11 cellular contexts compared by ENCODE assay signal in the genomic region with DNA sequence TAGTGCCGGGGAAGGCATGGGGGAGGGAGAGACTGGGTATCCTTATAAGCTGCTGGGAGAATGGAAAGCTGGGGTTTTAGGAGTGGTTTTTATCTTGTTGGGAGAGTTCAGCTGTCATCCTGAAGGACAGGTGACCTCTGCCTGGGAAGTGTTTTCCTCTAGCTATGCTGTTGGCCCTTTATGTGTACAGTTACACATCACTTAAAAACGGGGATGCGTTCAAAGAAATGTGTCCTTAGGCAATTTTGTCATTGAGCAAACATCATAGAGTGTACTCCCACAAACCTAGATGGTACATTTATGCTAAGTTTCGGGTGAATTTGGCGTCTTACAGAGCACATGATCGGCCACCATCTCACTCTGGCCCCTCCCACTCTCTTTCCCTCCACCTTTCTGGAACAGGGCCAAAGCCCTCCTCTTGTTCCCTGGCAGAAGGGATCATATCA.
A peak's percentile ranks its signal among the peaks of the same experiment; 100 is the strongest.
DNase-seq lines count a peak whose midpoint lies in the region; ATAC-seq, FAIRE-seq and TF ChIP-seq lines count a peak whose summit lies in the region.
"Had no signal": no experiment of that assay in that cellular context is flagged by ENCODE, and none has a peak within 500 bp of the region (broad histone marks: within the 10 kb centered on the region; RNA-seq: fewer than 3 reads in every experiment).

No MANE protein-coding gene starts in this region.

- no peaks in the 10 kb centered on the region for H3K9me3 ChIP-seq in SK-N-MC (ENCODE audit: low read depth, low read length)
- H3K9me3 ChIP-seq in psoas muscle = no peaks in the 10 kb centered on the region
- H3K9me3 ChIP-seq: spleen had no signal

- H3K4me3 ChIP-seq in SK-N-MC (no peak overlapping the region), fibroblast of villous mesenchyme (ENCODE audit: low read depth, low read length) (no peak overlapping the region), psoas muscle (no peak overlapping the region)
- H3K4me3 ChIP-seq: spleen had no signal

- TF ChIP-seq CTCF in fibroblast of villous mesenchyme (IDR thresholded peaks at IDR 0.05; ENCODE audit: insufficient read depth, low read depth, low read length) (no peak), psoas muscle (IDR thresholded peaks at IDR 0.05) (no peak)

- no peaks in the 10 kb centered on the region for H3K4me1 ChIP-seq in psoas muscle
- H3K4me1 ChIP-seq: spleen had no signal

- DNase-seq in Right ventricle myocardium inferior (ENCODE audit: missing footprints) (no peak), Right ventricle myocardium superior (no peak), SK-N-MC (ENCODE audit: low read depth, low spot score) (no peak), fibroblast of villous mesenchyme (ENCODE audit: low read depth) (peak; percentile 38), urothelium cell line (ENCODE audit: low spot score) (peak; percentile 40), D341Med (ENCODE audit: low spot score) (no peak), psoas muscle (no peak)
- DNase-seq: activated B cell treated with CpG ODN at 0.5 μM for 24 hours; spleen; stimulated activated CD8-positive, alpha-beta memory T cell treated with anti-CD3 and anti-CD28 coated beads, Interleukin-4, amount 100 ng/mL, for 48 hours had no signal

- intact Hi-C loops in Right ventricle myocardium inferior (cut with DNase I) = no loop called here
- intact Hi-C loops in Right ventricle myocardium superior (cut with DNase I) = no loop called here
- intact Hi-C loops in psoas muscle (cut with DNase I) = no loop called here

- no peak for FAIRE-seq in urothelium cell line (lab: Jason Lieb, UNC)

- peak; percentile 24 for ATAC-seq in Right ventricle myocardium inferior
- ATAC-seq in Right ventricle myocardium superior (ENCODE audit: poor library complexity) = no peak
- no peak for ATAC-seq in GM18498 (IDR thresholded peaks at IDR 0.05; ENCODE audit: unreplicated experiment)
- no peak for ATAC-seq in psoas muscle

- H3K36me3 ChIP-seq in SK-N-MC (ENCODE audit: insufficient read depth, low read length) (no peaks in the 10 kb centered on the region), psoas muscle (ENCODE audit: insufficient read depth in 1 of 2, low read depth in 1 of 2) (no peaks in the 10 kb centered on the region)
- H3K36me3 ChIP-seq: spleen had no signal

- H3K27ac ChIP-seq in SK-N-MC (peak overlapping the region; percentile 68; the same call in 1 of the 2 replicates), psoas muscle (no peak overlapping the region)
- H3K27ac ChIP-seq: spleen had no signal

- 71 to 78% (median 76%) methylated on average over 6 of the region's 6 CpGs for WGBS in psoas muscle, 3 donors

- no peak overlapping the region for H3K9ac ChIP-seq in SK-N-MC (ENCODE audit: insufficient read length)

- no peaks in the 10 kb centered on the region for H3K27me3 ChIP-seq in psoas muscle (ENCODE audit: insufficient read depth in 3 of 3, low read length in 2 of 3)
- H3K27me3 ChIP-seq: spleen had no signal

Comparison
In these comparisons a context has a peak if more than half of its experiments do, and no peak if none do; other contexts are left out.
1. DNase-seq: peak in fibroblast of villous mesenchyme (single experiment) and urothelium cell line (single experiment); none in Right ventricle myocardium inferior (single experiment), Right ventricle myocardium superior (single experiment), SK-N-MC (single experiment), D341Med (single experiment) and psoas muscle (0 of 2).